In the genomic region with DNA sequence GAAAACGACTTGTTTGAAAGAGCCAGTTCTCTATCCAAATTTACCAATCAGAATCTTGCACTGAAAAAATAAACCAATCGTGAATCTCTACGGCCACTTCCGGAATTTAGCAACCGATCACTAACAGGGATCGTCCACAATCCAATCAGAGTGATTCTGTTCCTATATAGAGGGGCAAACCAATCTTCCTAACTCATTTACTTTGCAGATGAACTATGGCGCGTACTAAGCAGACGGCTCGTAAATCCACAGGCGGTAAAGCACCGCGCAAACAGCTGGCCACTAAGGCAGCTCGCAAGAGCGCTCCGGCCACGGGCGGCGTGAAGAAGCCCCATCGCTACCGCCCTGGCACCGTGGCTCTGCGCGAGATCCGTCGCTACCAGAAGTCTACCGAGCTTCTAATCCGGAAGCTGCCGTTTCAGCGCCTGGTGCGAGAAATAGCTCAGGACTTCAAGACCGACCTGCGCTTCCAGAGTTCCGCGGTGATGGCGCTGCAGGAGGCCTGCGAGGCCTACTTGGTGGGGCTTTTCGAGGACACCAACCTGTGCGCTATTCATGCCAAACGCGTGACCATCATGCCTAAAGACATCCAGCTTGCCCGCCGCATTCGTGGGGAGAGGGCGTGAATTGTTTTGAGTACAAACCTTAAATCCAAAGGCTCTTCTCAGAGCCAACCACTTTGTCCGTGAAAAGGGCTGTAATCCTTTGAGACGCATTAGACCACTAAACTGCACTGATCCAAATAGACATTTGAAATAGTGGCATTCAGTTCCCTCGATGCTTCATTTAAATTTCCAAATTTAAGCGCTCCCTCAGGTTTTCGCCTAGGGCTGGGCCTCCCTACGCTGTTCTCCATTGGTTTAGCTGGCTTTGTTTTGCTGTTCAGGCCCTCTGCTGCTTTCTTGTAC, we compare ENCODE assay signal across 8 cellular contexts.
A peak's percentile ranks its signal among the peaks of the same experiment; 100 is the strongest.
DNase-seq lines count a peak whose midpoint lies in the region; ATAC-seq, FAIRE-seq and TF ChIP-seq lines count a peak whose summit lies in the region.

No MANE protein-coding gene starts in this region.

- ATAC-seq in HG03159 (IDR thresholded peaks at IDR 0.05; ENCODE audit: unreplicated experiment) (no peak), left lobe of liver (no peak)

- TF ChIP-seq CTCF in VCaP (conservative IDR thresholded peaks at IDR 0.05) = no peak
- TF ChIP-seq CTCF in left ventricle myocardium inferior (IDR thresholded peaks at IDR 0.05; ENCODE audit: borderline replicate concordance) = no peak
- TF ChIP-seq CTCF in retinal pigment epithelial cell (conservative IDR thresholded peaks at IDR 0.05; ENCODE audit: low read depth, low read length) = peak; percentile 43

- no peak for DNase-seq in left ventricle myocardium inferior
- peak; percentile 83 for DNase-seq in retinal pigment epithelial cell (ENCODE audit: low read depth)
- DNase-seq in UCSD-AML1 (lab: John Stamatoyannopoulos, UW; ENCODE audit: unreplicated experiment) = no peak
- DNase-seq in RCC 7860 (ENCODE audit: low spot score) = no peak
- no peak for DNase-seq in left lobe of liver (ENCODE audit: low spot score)

- intact Hi-C loops in left ventricle myocardium inferior (cut with micrococcal nuclease) = loop anchor here (10.0 kb wide), 1 partner anchor 60 kb away; a partner anchor contains a TSS

- H3K27ac ChIP-seq in VCaP = peak overlapping the region; percentile 77
- peak overlapping the region; percentile 91 for H3K27ac ChIP-seq in left ventricle myocardium inferior (replicated peaks)

- peaks cover 62% of the 10 kb centered on the region for H3K27me3 ChIP-seq in left ventricle myocardium inferior (ENCODE audit: low read depth)

- H3K4me3 ChIP-seq in left ventricle myocardium inferior = peak overlapping the region; percentile 68
- peak overlapping the region; percentile 68 for H3K4me3 ChIP-seq in retinal pigment epithelial cell (ENCODE audit: low read length)

- H3K9ac ChIP-seq in ES-I3 (ENCODE audit: low read depth, low read length) = peak overlapping the region; percentile 89

- H3K4me1 ChIP-seq in ES-I3 (ENCODE audit: insufficient read depth, low read length) = peaks cover 4% of the 10 kb centered on the region
- peaks cover 23% of the 10 kb centered on the region for H3K4me1 ChIP-seq in left ventricle myocardium inferior

- no peaks in the 10 kb centered on the region for H3K36me3 ChIP-seq in ES-I3 (ENCODE audit: insufficient read depth, low read length)
- H3K36me3 ChIP-seq in left ventricle myocardium inferior = peaks cover 10% of the 10 kb centered on the region

- no peak for FAIRE-seq in RCC 7860 (lab: Jason Lieb, UNC)

- H3K9me3 ChIP-seq in ES-I3 (ENCODE audit: control insufficient read depth, insufficient read depth, low read length) (no peaks in the 10 kb centered on the region), left ventricle myocardium inferior (replicated peaks) (peaks cover 10% of the 10 kb centered on the region)
